ENCODE assay signal across 25 cellular contexts in genomic region chr22:24236656-24237055, GRCh38. TPM values are rescaled to one million over a fixed set of nuclear protein-coding genes. Genes with fewer than 3 reads are reported as not detected.
"Had no signal": no experiment of that assay in that cellular context is flagged by ENCODE, and none has a peak within 500 bp of the region (broad histone marks: within the 10 kb centered on the region; RNA-seq: fewer than 3 reads in every experiment).

No MANE protein-coding gene starts in this region.

- H3K27me3 Mint-ChIP-seq: activated B cell treated with CpG ODN at 0.5 μM for 24 hours; activated CD8-positive, alpha-beta memory T cell treated with anti-CD3 and anti-CD28 coated beads, Interleukin-2, amount 10 ng/mL, durations not matched to agents 7 days and 5 days; central memory CD8-positive, alpha-beta T cell; progenitor cell of endocrine pancreas; stimulated activated naive CD8-positive, alpha-beta T cell treated with anti-CD3 and anti-CD28 coated beads, Interleukin-15, Interleukin-2, amounts not matched to agents 100 ng/mL and 50 ng/mL, for 24 hours had no signal

- DNase-seq: activated B cell treated with CpG ODN at 0.5 μM for 24 hours; activated CD8-positive, alpha-beta memory T cell treated with anti-CD3 and anti-CD28 coated beads, Interleukin-2, amount 10 ng/mL, durations not matched to agents 7 days and 5 days; activated CD8-positive, alpha-beta T cell treated with anti-CD3 and anti-CD28 coated beads, Interleukin-2, amount 10 ng/mL, durations not matched to agents 7 days and 5 days; activated naive CD4-positive, alpha-beta T cell; activated T-cell treated with anti-CD3 and anti-CD28 coated beads, Interleukin-2, amount 50 U/mL, for 48 hours; anterior cingulate cortex; dermis blood vessel endothelial cell; effector CD4-positive, alpha-beta T cell; head of caudate nucleus; hippocampal formation; kidney; left colon; natural killer cell; right lobe of liver; stimulated activated CD4-positive, alpha-beta T cell treated with anti-CD3 and anti-CD28 coated beads, Interleukin-4, amount 100 ng/mL, for 24 hours; T-helper 2 cell; trophoblast cell had no signal

- H3K4me3 Mint-ChIP-seq: activated B cell treated with CpG ODN at 0.5 μM for 24 hours; activated CD8-positive, alpha-beta memory T cell treated with anti-CD3 and anti-CD28 coated beads, Interleukin-2, amount 10 ng/mL, durations not matched to agents 7 days and 5 days; activated CD8-positive, alpha-beta T cell treated with anti-CD3 and anti-CD28 coated beads, Interleukin-2, amount 10 ng/mL, durations not matched to agents 7 days and 5 days; central memory CD8-positive, alpha-beta T cell; natural killer cell; stimulated activated effector memory CD8-positive, alpha-beta T cell treated with anti-CD3 and anti-CD28 coated beads, Interleukin-12 subunit alpha, Interleukin-12 subunit beta, amount 100 ng/mL, for 72 hours; stimulated activated naive CD8-positive, alpha-beta T cell treated with anti-CD3 and anti-CD28 coated beads, Interleukin-15, Interleukin-2, amounts not matched to agents 100 ng/mL and 50 ng/mL, for 24 hours had no signal

- H3K4me3 ChIP-seq: esophagus muscularis mucosa, right lobe of liver, thoracic aorta had no signal

- H3K27ac Mint-ChIP-seq: activated B cell treated with CpG ODN at 0.5 μM for 24 hours; activated CD8-positive, alpha-beta memory T cell treated with anti-CD3 and anti-CD28 coated beads, Interleukin-2, amount 10 ng/mL, durations not matched to agents 7 days and 5 days; activated CD8-positive, alpha-beta T cell treated with anti-CD3 and anti-CD28 coated beads, Interleukin-2, amount 10 ng/mL, durations not matched to agents 7 days and 5 days; natural killer cell; progenitor cell of endocrine pancreas; stimulated activated effector memory CD8-positive, alpha-beta T cell treated with anti-CD3 and anti-CD28 coated beads, Interleukin-12 subunit alpha, Interleukin-12 subunit beta, amount 100 ng/mL, for 72 hours; stimulated activated naive CD8-positive, alpha-beta T cell treated with anti-CD3 and anti-CD28 coated beads, Interleukin-15, Interleukin-2, amounts not matched to agents 100 ng/mL and 50 ng/mL, for 24 hours had no signal

- ATAC-seq: activated CD8-positive, alpha-beta memory T cell treated with anti-CD3 and anti-CD28 coated beads, Interleukin-2, amount 10 ng/mL, durations not matched to agents 7 days and 5 days; activated CD8-positive, alpha-beta T cell treated with anti-CD3 and anti-CD28 coated beads, Interleukin-2, amount 10 ng/mL, durations not matched to agents 7 days and 5 days; activated naive CD4-positive, alpha-beta T cell treated with anti-CD3 and anti-CD28 coated beads, Interleukin-2, amount 50 U/mL, for 72 hours; left colon; natural killer cell; right lobe of liver; stimulated activated effector memory CD8-positive, alpha-beta T cell treated with anti-CD3 and anti-CD28 coated beads, Interleukin-12 subunit alpha, Interleukin-12 subunit beta, amount 100 ng/mL, for 72 hours had no signal

- H3K9me3 Mint-ChIP-seq: activated B cell treated with CpG ODN at 0.5 μM for 24 hours; activated naive CD4-positive, alpha-beta T cell treated with anti-CD3 and anti-CD28 coated beads, Interleukin-2, amount 50 U/mL, for 72 hours; central memory CD8-positive, alpha-beta T cell; natural killer cell; stimulated activated effector memory CD8-positive, alpha-beta T cell treated with anti-CD3 and anti-CD28 coated beads, Interleukin-12 subunit alpha, Interleukin-12 subunit beta, amount 100 ng/mL, for 72 hours; stimulated activated naive CD8-positive, alpha-beta T cell treated with anti-CD3 and anti-CD28 coated beads, Interleukin-15, Interleukin-2, amounts not matched to agents 100 ng/mL and 50 ng/mL, for 24 hours had no signal

- H3K36me3 Mint-ChIP-seq: activated CD8-positive, alpha-beta memory T cell treated with anti-CD3 and anti-CD28 coated beads, Interleukin-2, amount 10 ng/mL, durations not matched to agents 7 days and 5 days; activated naive CD4-positive, alpha-beta T cell treated with anti-CD3 and anti-CD28 coated beads, Interleukin-2, amount 50 U/mL, for 72 hours; natural killer cell; stimulated activated effector memory CD8-positive, alpha-beta T cell treated with anti-CD3 and anti-CD28 coated beads, Interleukin-12 subunit alpha, Interleukin-12 subunit beta, amount 100 ng/mL, for 72 hours had no signal

- H3K4me1 Mint-ChIP-seq: central memory CD8-positive, alpha-beta T cell; natural killer cell; stimulated activated effector memory CD8-positive, alpha-beta T cell treated with anti-CD3 and anti-CD28 coated beads, Interleukin-12 subunit alpha, Interleukin-12 subunit beta, amount 100 ng/mL, for 72 hours had no signal

RNA-seq across cellular contexts. Expression of gene GGT5, which starts 8.2 kb away (rescaled TPM):
- total RNA-seq: activated B cell treated with CpG ODN at 0.5 μM for 24 hours, bronchial epithelial cell, natural killer cell, progenitor cell of endocrine pancreas had no signal
